ENCODE assay signal across 10 cellular contexts in the genomic region with DNA sequence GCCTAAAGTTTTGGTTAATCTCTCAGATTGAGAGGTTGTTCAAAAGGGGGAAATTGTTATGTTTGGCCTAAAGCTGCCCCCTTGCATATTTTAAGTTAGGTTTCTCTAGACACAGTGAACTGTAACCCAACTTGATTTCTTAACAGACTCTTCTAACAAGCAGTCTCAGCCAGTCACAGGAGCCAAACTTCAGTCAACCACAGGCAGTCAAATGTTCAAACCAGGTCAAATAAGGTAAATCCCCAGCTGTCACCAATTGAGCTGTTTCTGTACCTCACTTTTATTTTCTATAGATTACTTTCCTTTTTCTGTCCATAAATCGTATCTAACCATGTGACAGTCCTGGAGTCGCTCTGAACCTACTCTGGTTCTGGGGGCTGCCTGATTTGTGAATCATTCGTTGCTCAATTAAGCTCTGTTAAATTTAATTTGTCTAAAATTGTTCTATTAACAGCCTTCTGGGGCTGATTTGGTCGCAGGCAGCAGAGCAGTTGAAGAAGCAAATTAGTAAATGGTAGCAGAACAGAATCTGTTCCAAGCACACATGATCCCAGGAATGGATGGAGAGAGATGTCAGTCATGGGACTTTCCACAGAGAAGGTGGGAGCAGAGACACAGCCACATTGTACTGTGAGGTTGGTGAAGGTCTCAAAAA. TPM values are rescaled to one million over a fixed set of nuclear protein-coding genes. Genes with fewer than 3 reads are reported as not detected.
DNase-seq lines count a peak whose midpoint lies in the region; ATAC-seq, FAIRE-seq and TF ChIP-seq lines count a peak whose summit lies in the region.
"Had no signal": no experiment of that assay in that cellular context is flagged by ENCODE, and none has a peak within 500 bp of the region (broad histone marks: within the 10 kb centered on the region; RNA-seq: fewer than 3 reads in every experiment).

No MANE protein-coding gene starts in this region.

- no peak overlapping the region for H3K27ac Mint-ChIP-seq in type B pancreatic cell
- no peak overlapping the region for H3K27ac Mint-ChIP-seq in CD14-positive monocyte

- H2AFZ ChIP-seq in H1 (ENCODE audit: low read length): no peak overlapping the region

- POLR2A ChIA-PET in H1 (lab: Charles Lee; ENCODE audit: partially characterized antibody): interaction anchor here (1.7 kb wide), 1 partner anchor 16 kb away, joined by 8 read pairs; a partner anchor contains a TSS

- H3K9me3 ChIP-seq in H1 (ENCODE audit: insufficient read depth in 2 of 2, low read depth in 1 of 2, low read length in 1 of 2): no peaks in the 10 kb centered on the region

- intact Hi-C loops in CD14-positive monocyte (cut with micrococcal nuclease): no loop called here

- H4K20me1 ChIP-seq in H1 (replicated peaks in 1 of 2; ENCODE audit: control insufficient read depth in 1 of 2, insufficient read depth in 2 of 2, low read length in 2 of 2): no peaks in the 10 kb centered on the region

- H3K27me3 Mint-ChIP-seq in type B pancreatic cell: no peaks in the 10 kb centered on the region
- peaks cover 0 to 4% (median 3%) of the 10 kb centered on the region in 3 donors for H3K27me3 Mint-ChIP-seq in CD14-positive monocyte (ENCODE audit: low read depth in 3 of 3)

- TF ChIP-seq CTCF in H1 (IDR thresholded peaks at IDR 0.05; ENCODE audit: control extremely low read depth in 1 of 3, insufficient read depth in 1 of 3, low read depth in 1 of 3, low read length in 3 of 3): no peak
- TF ChIP-seq CTCF in type B pancreatic cell (conservative IDR thresholded peaks at IDR 0.05): no peak
- TF ChIP-seq CTCF in CD14-positive monocyte (IDR thresholded peaks at IDR 0.05): no peak

- no peak for TF ChIP-seq EP300 in H1 (IDR thresholded peaks at IDR 0.05; ENCODE audit: borderline replicate concordance in 1 of 2, low read depth in 2 of 2, low read length in 2 of 2)

- H3K4me3 Mint-ChIP-seq in type B pancreatic cell (no peak overlapping the region), CD14-positive monocyte (no peak overlapping the region)

- peaks cover 3 to 13% (median 9%) of the 10 kb centered on the region in 4 experiments; a peak in 4 of 7 replicates for H3K4me1 ChIP-seq in H1 (replicated peaks in 1 of 4; ENCODE audit: control insufficient read depth in 3 of 4, insufficient read depth in 4 of 4, low read length in 3 of 4)

- H3K4me1 Mint-ChIP-seq in type B pancreatic cell (ENCODE audit: unreplicated experiment) (peaks cover 18% of the 10 kb centered on the region), CD14-positive monocyte (peaks cover 31% of the 10 kb centered on the region)

- H3K4ac ChIP-seq in H1 (replicated peaks; ENCODE audit: insufficient read length, low read depth, low read length): no peak overlapping the region

- no peaks in the 10 kb centered on the region for H3K23me2 ChIP-seq in H1 (ENCODE audit: low read depth, low read length)

- H2BK20ac ChIP-seq in H1 (ENCODE audit: low read length): peak overlapping the region; percentile 19; the same call in 1 of the 2 replicates

- TF ChIP-seq POLR2A in H1 (IDR thresholded peaks at IDR 0.05; ENCODE audit: control extremely low read depth in 1 of 2, low read depth in 2 of 2, low read length in 2 of 2): no peak

- TF ChIP-seq RAD21 in H1 (IDR thresholded peaks at IDR 0.05 in 1 of 2, conservative IDR thresholded peaks at IDR 0.05 in 1 of 2; ENCODE audit: low read depth in 2 of 2, low read length in 2 of 2): no peak

- H2BK15ac ChIP-seq in H1 (ENCODE audit: low read length): no peak overlapping the region; the same call in 1 of the 2 replicates

- no peak overlapping the region for H2AK5ac ChIP-seq in H1 (ENCODE audit: low read depth, low read length)

- 87% methylated on average over 4 of the region's 4 CpGs; no CpG with 5 or more reads in 1 of the 2 experiments for WGBS in H1 (ENCODE audit: extremely low coverage in 1 of 2, insufficient coverage in 1 of 2, insufficient read length in 1 of 2, insufficient replicate concordance in 2 of 2, low coverage in 1 of 2, low lambda C conversion rate in 2 of 2, missing lambda C conversion rate in 1 of 2), 2 experiments

- no peaks in the 10 kb centered on the region for H3K9me3 Mint-ChIP-seq in type B pancreatic cell
- H3K9me3 Mint-ChIP-seq in CD14-positive monocyte: no peaks in the 10 kb centered on the region

- no peak overlapping the region for H3K56ac ChIP-seq in H1 (replicated peaks; ENCODE audit: insufficient read length, low read depth, low read length)

- no peak overlapping the region for H3K23ac ChIP-seq in H1 (ENCODE audit: insufficient read length)

- DNase-seq in H1 (ENCODE audit: low read depth in 1 of 2, low spot score in 2 of 2) (no peak), NCI-H2029 (lab: John Stamatoyannopoulos, UW) (no peak), NCI-H1092 (lab: John Stamatoyannopoulos, UW) (no peak), type B pancreatic cell (ENCODE audit: extremely low spot score, unreplicated experiment) (no peak), CD14-positive monocyte (ENCODE audit: low spot score) (no peak)
- DNase-seq: NCI-H1092 treated with DMSO at 0.1 percent for 48 hours had no signal

- H2BK120ac ChIP-seq in H1 (replicated peaks; ENCODE audit: low read depth, low read length): no peak overlapping the region

- H4K8ac ChIP-seq in H1 (ENCODE audit: extremely low read depth, insufficient read depth, low read length): no peak overlapping the region

- no peak for FAIRE-seq in H1 (lab: Jason Lieb, UNC)

- H3K36me3 ChIP-seq in H1 (ENCODE audit: control insufficient read depth in 2 of 4, insufficient read depth in 4 of 4, low read length in 3 of 4): no peaks in the 10 kb centered on the region

- H3K27me3 ChIP-seq in H1 (replicated peaks in 1 of 4; ENCODE audit: control insufficient read depth in 3 of 4, extremely low read depth in 1 of 4, insufficient read depth in 3 of 4, low read length in 3 of 4): no peaks in the 10 kb centered on the region

- H3K9ac ChIP-seq in H1 (replicated peaks in 1 of 4; ENCODE audit: extremely low read depth in 1 of 4, low read depth in 3 of 4, low read length in 3 of 4): no peak overlapping the region

- H3K18ac ChIP-seq in H1 (ENCODE audit: extremely low read depth, low read length): no peak overlapping the region

- H3K36me3 Mint-ChIP-seq in type B pancreatic cell: no peaks in the 10 kb centered on the region
- H3K36me3 Mint-ChIP-seq in CD14-positive monocyte: no peaks in the 10 kb centered on the region

- H3K27ac ChIP-seq in H1 (ENCODE audit: low read depth, low read length): no peak overlapping the region
- H3K27ac ChIP-seq: skin epidermis had no signal

- no peak overlapping the region for H2BK5ac ChIP-seq in H1 (ENCODE audit: low read depth, low read length)

- no peak overlapping the region for H3K4me2 ChIP-seq in H1 (ENCODE audit: insufficient read depth in 1 of 2, low read depth in 2 of 2, low read length in 2 of 2)

- CTCF ChIA-PET in H1 (lab: Charles Lee; ENCODE audit: partially characterized antibody): interaction anchor here (0.6 to 1.2 kb wide), 3 partner anchors 31 to 83 kb away, joined by 3 to 4 read pairs (median 3); no protein-coding TSS in a partner anchor

- H4K5ac ChIP-seq in H1 (ENCODE audit: insufficient read length, low read depth, low read length): no peak overlapping the region

- no peak overlapping the region for H2BK12ac ChIP-seq in H1 (ENCODE audit: low read depth, low read length)

- no peaks in the 10 kb centered on the region for H3K79me2 ChIP-seq in H1 (ENCODE audit: control insufficient read depth in 1 of 2, insufficient read depth in 2 of 2, low read length in 2 of 2)

- no peaks in the 10 kb centered on the region for H3K79me1 ChIP-seq in H1 (ENCODE audit: low read depth, low read length)

- H3K14ac ChIP-seq in H1 (ENCODE audit: insufficient read length): no peak overlapping the region

- peak; percentile 91 for ATAC-seq in GM18520 (IDR thresholded peaks at IDR 0.05; ENCODE audit: unreplicated experiment)
- peak; percentile 94 for ATAC-seq in GM21390 (IDR thresholded peaks at IDR 0.05; ENCODE audit: unreplicated experiment)
- ATAC-seq in HG03432 (IDR thresholded peaks at IDR 0.05; ENCODE audit: unreplicated experiment): peak; percentile 94

- H4K91ac ChIP-seq in H1 (replicated peaks; ENCODE audit: insufficient read length, low read length): no peak overlapping the region

- no peak overlapping the region for H3K4me3 ChIP-seq in H1 (ENCODE audit: extremely low read depth in 1 of 4, insufficient read depth in 2 of 4, low read depth in 3 of 4, low read length in 4 of 4)
- H3K4me3 ChIP-seq: skin epidermis had no signal

TF ChIP-seq in H1, 55 proteins besides CTCF, POLR2A, EP300 and RAD21:
- TF ChIP-seq PHF8 (conservative IDR thresholded peaks at IDR 0.05; ENCODE audit: low read depth, low read length) (no peak), CHD1 (IDR thresholded peaks at IDR 0.05; ENCODE audit: low read depth, low read length) (no peak), SIN3A (conservative IDR thresholded peaks at IDR 0.05 in 1 of 2, IDR thresholded peaks at IDR 0.05 in 1 of 2; ENCODE audit: low read depth in 1 of 2, low read length in 2 of 2) (no peak), RXRA (IDR thresholded peaks at IDR 0.05; ENCODE audit: insufficient read depth, low read depth, low read length) (no peak), SRF (IDR thresholded peaks at IDR 0.05; ENCODE audit: low read depth, low read length) (no peak), TCF12 (IDR thresholded peaks at IDR 0.05; ENCODE audit: low read depth, low read length) (no peak)

RNA-seq across cellular contexts. Expression of a gene that starts 16.4 kb away (rescaled TPM):
- 43.4 and 45.5 TPM in 2 replicates for total RNA-seq in H1 (2021; fragmentation: NEBNext Ultra II Directional; extraction: Animal tissue kit (Norgen Biotek cat#: 25700))
- polyA plus RNA-seq in H1 (2011; rRNA removed): 12.9 and 18.4 TPM in 2 replicates
- polyA plus RNA-seq in H1 (2011; cell fraction: cytosol; rRNA removed): 24.4 TPM
- 9.3 TPM for polyA plus RNA-seq in H1 (2011; cell fraction: nucleus; rRNA removed)
- 30.9 to 54.6 TPM (median 32.1 TPM) in 4 replicates for polyA plus RNA-seq in H1 (2012, experiment 1 of 2)
- polyA plus RNA-seq in H1 (2012, experiment 2 of 2): 7.5 TPM
- polyA plus RNA-seq in H1 (2013, experiment 1 of 2): 70.7 TPM
- 78.3 TPM for polyA plus RNA-seq in H1 (2013, experiment 2 of 2)
- polyA minus RNA-seq in H1 (2011; rRNA and poly(A)+ RNA removed): 5.8 and 7.3 TPM in 2 replicates
- 7.6 TPM for polyA minus RNA-seq in H1 (2011; cell fraction: cytosol; rRNA and poly(A)+ RNA removed)
- polyA minus RNA-seq in H1 (2011; cell fraction: nucleus; rRNA and poly(A)+ RNA removed): 6.8 TPM
- 33.3 and 34.0 TPM in 2 replicates for total RNA-seq in type B pancreatic cell (ENCODE audit: low replicate concordance)
- 10 to 100 TPM; 43.0 to 56.1 TPM for polyA plus RNA-seq in CD14-positive monocyte
